In genomic region chr12:107361970-107362369, GRCh38 we compare ENCODE assay signal across 16 cellular contexts.
DNase-seq lines count a peak whose midpoint lies in the region; ATAC-seq and TF ChIP-seq lines count a peak whose summit lies in the region.
"Had no signal": no experiment of that assay in that cellular context is flagged by ENCODE, and none has a peak within 500 bp of the region (broad histone marks: within the 10 kb centered on the region; RNA-seq: fewer than 3 reads in every experiment).

No MANE protein-coding gene starts in this region.

- peaks cover 40% of the 10 kb centered on the region for H3K4me1 Mint-ChIP-seq in activated CD8-positive, alpha-beta memory T cell treated with anti-CD3 and anti-CD28 coated beads, Interleukin-2, amount 10 ng/mL, durations not matched to agents 7 days and 5 days
- peaks cover 21% of the 10 kb centered on the region for H3K4me1 Mint-ChIP-seq in WTC11
- peaks cover 9% of the 10 kb centered on the region for H3K4me1 Mint-ChIP-seq in stimulated activated effector memory CD8-positive, alpha-beta T cell treated with anti-CD3 and anti-CD28 coated beads, Interleukin-12 subunit alpha, Interleukin-12 subunit beta, amount 100 ng/mL, for 72 hours
- H3K4me1 Mint-ChIP-seq in progenitor cell of endocrine pancreas (ENCODE audit: low read depth) = no peaks in the 10 kb centered on the region
- H3K4me1 Mint-ChIP-seq in activated T-helper 17 cell treated with anti-CD3 and anti-CD28 coated beads, Interleukin-2, amount 50 U/mL, for 72 hours = peaks cover 14% of the 10 kb centered on the region
- H3K4me1 Mint-ChIP-seq: B cell, GM23338 had no signal

- H3K36me3 ChIP-seq in mesenchymal stem cell (ENCODE audit: control insufficient read depth in 1 of 2, insufficient read depth in 2 of 2, low read depth in 1 of 2, low read length in 2 of 2) = no peaks in the 10 kb centered on the region

- DNase-seq in activated CD8-positive, alpha-beta memory T cell treated with anti-CD3 and anti-CD28 coated beads, Interleukin-2, amount 10 ng/mL, durations not matched to agents 7 days and 5 days = peak; percentile 53
- no peak for DNase-seq in activated CD8-positive, alpha-beta memory T cell treated with anti-CD3 and anti-CD28 coated beads, Interleukin-2, amount 50 U/mL, for 4 hours
- no peak for DNase-seq in WTC11 (ENCODE audit: low spot score)
- no peak for DNase-seq in mesenchymal stem cell
- DNase-seq in stimulated activated effector memory CD8-positive, alpha-beta T cell treated with anti-CD3 and anti-CD28 coated beads, Interleukin-12 subunit alpha, Interleukin-12 subunit beta, amount 100 ng/mL, for 72 hours (ENCODE audit: low spot score in 2 of 2) = no peak
- DNase-seq in progenitor cell of endocrine pancreas (ENCODE audit: low spot score, unreplicated experiment) = no peak
- DNase-seq: C1 segment of cervical spinal cord; CD4-positive, alpha-beta memory T cell; COR-L47; DMS153; DMS79 treated with DMSO at 0.1 percent for 48 hours; EL; H9 had no signal

- no peak overlapping the region for H2BK5ac ChIP-seq in mesenchymal stem cell (ENCODE audit: low read depth, low read length, poor library complexity, severe bottlenecking)

- peak overlapping the region; percentile 13 for H2AK5ac ChIP-seq in mesenchymal stem cell (ENCODE audit: low read length, severe bottlenecking)

- peaks cover 3 to 21% of the 10 kb centered on the region in 2 experiments for H3K27me3 ChIP-seq in mesenchymal stem cell (ENCODE audit: control insufficient read depth in 1 of 2, insufficient read depth in 1 of 2, low read length in 2 of 2)

- TF ChIP-seq CTCF in WTC11 (IDR thresholded peaks at IDR 0.05) = no peak
- TF ChIP-seq CTCF in progenitor cell of endocrine pancreas (IDR thresholded peaks at IDR 0.05; ENCODE audit: unreplicated experiment) = no peak

- H3K9me3 ChIP-seq in mesenchymal stem cell (ENCODE audit: control insufficient read depth, low read length) = no peaks in the 10 kb centered on the region

- no peaks in the 10 kb centered on the region for H3K9me3 Mint-ChIP-seq in activated CD8-positive, alpha-beta memory T cell treated with anti-CD3 and anti-CD28 coated beads, Interleukin-2, amount 10 ng/mL, durations not matched to agents 7 days and 5 days (ENCODE audit: low read depth)
- H3K9me3 Mint-ChIP-seq in WTC11 (peaks cover 3% of the 10 kb centered on the region; the same call in 1 of the 2 replicates), progenitor cell of endocrine pancreas (ENCODE audit: low read depth) (no peaks in the 10 kb centered on the region)
- no peaks in the 10 kb centered on the region for H3K9me3 Mint-ChIP-seq in stimulated activated effector memory CD8-positive, alpha-beta T cell treated with anti-CD3 and anti-CD28 coated beads, Interleukin-12 subunit alpha, Interleukin-12 subunit beta, amount 100 ng/mL, for 72 hours
- H3K9me3 Mint-ChIP-seq in activated T-helper 17 cell treated with anti-CD3 and anti-CD28 coated beads, Interleukin-2, amount 50 U/mL, for 72 hours = no peaks in the 10 kb centered on the region
- H3K9me3 Mint-ChIP-seq: CD4-positive, alpha-beta memory T cell; GM23338; H9 had no signal

- no peak overlapping the region for H3K27ac ChIP-seq in mesenchymal stem cell (ENCODE audit: low read length, poor library complexity, severe bottlenecking)

- H3K14ac ChIP-seq in mesenchymal stem cell (ENCODE audit: low read length in 2 of 2) = no peak overlapping the region

- CTCF ChIA-PET in activated CD8-positive, alpha-beta memory T cell treated with anti-CD3 and anti-CD28 coated beads, Interleukin-2, amount 10 ng/mL, durations not matched to agents 7 days and 5 days (lab: Charles Lee) = interaction anchor here (0.9 to 2.3 kb wide), 5 partner anchors 9 to 42 kb away, joined by 3 to 7 read pairs (median 5); no protein-coding TSS in a partner anchor
- CTCF ChIA-PET in WTC11 (lab: Charles Lee) = interaction anchor here (1.0 to 1.4 kb wide), 2 partner anchors 9 to 230 kb away, joined by 4 to 5 read pairs; no protein-coding TSS in a partner anchor

- H3K79me1 ChIP-seq in mesenchymal stem cell (replicated peaks; ENCODE audit: low read length, poor library complexity, severe bottlenecking) = no peaks in the 10 kb centered on the region

- peaks cover 19% of the 10 kb centered on the region for H3K4me1 ChIP-seq in mesenchymal stem cell (ENCODE audit: control insufficient read depth, insufficient read depth, low read depth, low read length)

- 77% methylated on average over 2 of the region's 2 CpGs for WGBS in mesenchymal stem cell

- no peak overlapping the region for H2BK12ac ChIP-seq in mesenchymal stem cell (ENCODE audit: low read length in 2 of 2)

- no peak overlapping the region for H4K8ac ChIP-seq in mesenchymal stem cell (ENCODE audit: low read length)

- no peak overlapping the region for H3K4me3 Mint-ChIP-seq in activated CD8-positive, alpha-beta memory T cell treated with anti-CD3 and anti-CD28 coated beads, Interleukin-2, amount 10 ng/mL, durations not matched to agents 7 days and 5 days
- no peak overlapping the region for H3K4me3 Mint-ChIP-seq in WTC11
- no peak overlapping the region for H3K4me3 Mint-ChIP-seq in stimulated activated effector memory CD8-positive, alpha-beta T cell treated with anti-CD3 and anti-CD28 coated beads, Interleukin-12 subunit alpha, Interleukin-12 subunit beta, amount 100 ng/mL, for 72 hours
- no peak overlapping the region for H3K4me3 Mint-ChIP-seq in progenitor cell of endocrine pancreas (ENCODE audit: low read depth)
- H3K4me3 Mint-ChIP-seq in activated T-helper 17 cell treated with anti-CD3 and anti-CD28 coated beads, Interleukin-2, amount 50 U/mL, for 72 hours = no peak overlapping the region
- H3K4me3 Mint-ChIP-seq: B cell; CD4-positive, alpha-beta memory T cell; GM23338; H9 had no signal

- no peak overlapping the region for H4K91ac ChIP-seq in mesenchymal stem cell (ENCODE audit: low read length)

- POLR2A ChIA-PET in WTC11 (lab: Charles Lee) = interaction anchor here (0.6 kb wide), 1 partner anchor 419 kb away, joined by 4 read pairs; no protein-coding TSS in a partner anchor

- H3K18ac ChIP-seq in mesenchymal stem cell (ENCODE audit: low read depth in 1 of 2, low read length in 2 of 2) = no peak overlapping the region

- no peak overlapping the region for H2BK15ac ChIP-seq in mesenchymal stem cell (ENCODE audit: low read depth, poor library complexity, severe bottlenecking)

- no peak overlapping the region for H3K23ac ChIP-seq in mesenchymal stem cell (ENCODE audit: low read length in 2 of 2)

- no peak overlapping the region for H3K4me2 ChIP-seq in mesenchymal stem cell (ENCODE audit: low read length, poor library complexity, severe bottlenecking)
- H3K4me2 ChIP-seq: GM23338 had no signal

- peak; percentile 63 for ATAC-seq in activated CD8-positive, alpha-beta memory T cell treated with anti-CD3 and anti-CD28 coated beads, Interleukin-2, amount 10 ng/mL, durations not matched to agents 7 days and 5 days
- peak; percentile 39; the same call in 1 of the 2 replicates for ATAC-seq in WTC11
- peak; percentile 19 for ATAC-seq in stimulated activated effector memory CD8-positive, alpha-beta T cell treated with anti-CD3 and anti-CD28 coated beads, Interleukin-12 subunit alpha, Interleukin-12 subunit beta, amount 100 ng/mL, for 72 hours
- ATAC-seq in activated T-helper 17 cell treated with anti-CD3 and anti-CD28 coated beads, Interleukin-2, amount 50 U/mL, for 72 hours (replicated peaks) = no peak
- ATAC-seq: GM23338 had no signal

- H3K27me3 Mint-ChIP-seq in activated CD8-positive, alpha-beta memory T cell treated with anti-CD3 and anti-CD28 coated beads, Interleukin-2, amount 10 ng/mL, durations not matched to agents 7 days and 5 days = peaks cover 4% of the 10 kb centered on the region
- no peaks in the 10 kb centered on the region; the same call in 1 of the 2 replicates for H3K27me3 Mint-ChIP-seq in WTC11 (ENCODE audit: low read depth)
- peaks cover 30% of the 10 kb centered on the region for H3K27me3 Mint-ChIP-seq in progenitor cell of endocrine pancreas
- no peaks in the 10 kb centered on the region for H3K27me3 Mint-ChIP-seq in activated T-helper 17 cell treated with anti-CD3 and anti-CD28 coated beads, Interleukin-2, amount 50 U/mL, for 72 hours
- H3K27me3 Mint-ChIP-seq: CD4-positive, alpha-beta memory T cell had no signal

- H2AFZ ChIP-seq in mesenchymal stem cell (ENCODE audit: low read depth, low read length) = no peak overlapping the region
- H2AFZ ChIP-seq: GM23338 had no signal

- no peak overlapping the region for H3K27ac Mint-ChIP-seq in activated CD8-positive, alpha-beta memory T cell treated with anti-CD3 and anti-CD28 coated beads, Interleukin-2, amount 10 ng/mL, durations not matched to agents 7 days and 5 days
- H3K27ac Mint-ChIP-seq in WTC11 (no peak overlapping the region), progenitor cell of endocrine pancreas (no peak overlapping the region)
- no peak overlapping the region for H3K27ac Mint-ChIP-seq in stimulated activated effector memory CD8-positive, alpha-beta T cell treated with anti-CD3 and anti-CD28 coated beads, Interleukin-12 subunit alpha, Interleukin-12 subunit beta, amount 100 ng/mL, for 72 hours
- H3K27ac Mint-ChIP-seq in activated T-helper 17 cell treated with anti-CD3 and anti-CD28 coated beads, Interleukin-2, amount 50 U/mL, for 72 hours = no peak overlapping the region
- H3K27ac Mint-ChIP-seq: B cell, GM23338, H9 had no signal

- no peak overlapping the region for H3K4ac ChIP-seq in mesenchymal stem cell (ENCODE audit: low read depth in 1 of 2, low read length in 2 of 2)

- H2BK120ac ChIP-seq in mesenchymal stem cell (ENCODE audit: low read depth, low read length) = no peak overlapping the region

- H3K9ac ChIP-seq in mesenchymal stem cell (ENCODE audit: low read length) = no peak overlapping the region

- no peak overlapping the region for H3K4me3 ChIP-seq in mesenchymal stem cell (ENCODE audit: insufficient read depth in 1 of 2, low read depth in 1 of 2, low read length in 2 of 2)
- H3K4me3 ChIP-seq: GM23338 had no signal

- H3K36me3 Mint-ChIP-seq in activated CD8-positive, alpha-beta memory T cell treated with anti-CD3 and anti-CD28 coated beads, Interleukin-2, amount 10 ng/mL, durations not matched to agents 7 days and 5 days = peaks cover 2% of the 10 kb centered on the region
- H3K36me3 Mint-ChIP-seq in WTC11 (no peaks in the 10 kb centered on the region), progenitor cell of endocrine pancreas (ENCODE audit: insufficient read depth) (no peaks in the 10 kb centered on the region)
- H3K36me3 Mint-ChIP-seq in stimulated activated effector memory CD8-positive, alpha-beta T cell treated with anti-CD3 and anti-CD28 coated beads, Interleukin-12 subunit alpha, Interleukin-12 subunit beta, amount 100 ng/mL, for 72 hours = no peaks in the 10 kb centered on the region
- H3K36me3 Mint-ChIP-seq in activated T-helper 17 cell treated with anti-CD3 and anti-CD28 coated beads, Interleukin-2, amount 50 U/mL, for 72 hours (ENCODE audit: low read depth) = no peaks in the 10 kb centered on the region

TF ChIP-seq in WTC11, 78 proteins besides CTCF, POLR2A, EP300 and RAD21 (continues in another document):
- TF ChIP-seq ESRRA (CRISPR knock-in tag; IDR thresholded peaks at IDR 0.05; ENCODE audit: borderline replicate concordance) = no peak
